In the genomic region with DNA sequence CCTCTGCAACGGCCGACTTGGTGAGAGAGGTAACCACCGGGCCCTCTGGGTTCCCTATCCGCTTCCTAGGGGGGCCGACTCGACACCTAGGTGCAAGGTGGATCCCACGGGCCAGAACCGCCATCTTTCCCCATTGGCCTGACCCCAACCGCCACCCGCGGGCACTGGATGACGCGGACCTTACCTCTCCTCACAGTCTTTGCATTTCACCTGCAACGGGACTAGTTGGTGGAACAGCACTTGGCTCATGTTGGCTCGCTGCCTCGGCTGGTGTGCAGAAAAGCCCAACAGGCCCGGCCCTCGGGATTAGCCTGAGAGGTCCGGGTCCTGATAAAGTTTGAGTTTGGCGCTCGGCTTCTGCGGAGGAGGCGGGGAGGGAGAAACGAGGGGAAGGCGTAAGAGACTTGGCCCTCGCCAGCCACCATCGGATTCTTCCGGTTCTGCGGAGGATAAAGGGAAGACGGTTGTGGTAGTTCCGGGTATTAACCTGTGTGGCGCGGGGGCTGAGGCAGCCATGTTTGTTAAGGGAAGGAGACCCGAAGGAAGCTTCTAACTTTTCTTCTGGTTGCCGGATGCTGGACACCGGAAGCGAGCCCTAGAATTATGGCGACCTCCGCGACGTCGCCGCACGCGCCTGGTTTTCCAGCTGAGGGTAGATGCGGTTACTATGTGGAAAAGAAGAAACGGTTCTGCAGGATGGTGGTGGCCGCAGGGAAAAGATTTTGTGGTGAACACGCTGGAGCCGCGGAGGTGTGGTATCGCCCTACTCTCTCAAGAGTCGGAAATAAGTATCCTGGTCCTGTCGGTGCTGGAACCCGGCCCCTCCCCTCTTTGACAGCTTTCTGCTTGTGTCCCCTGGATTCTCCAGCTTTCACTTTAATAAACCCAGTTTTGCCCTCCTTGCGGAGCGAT, we compare ENCODE assay signal across 1 cellular context.
TF ChIP-seq lines count a peak whose summit lies in the region.

A gene with protein sequence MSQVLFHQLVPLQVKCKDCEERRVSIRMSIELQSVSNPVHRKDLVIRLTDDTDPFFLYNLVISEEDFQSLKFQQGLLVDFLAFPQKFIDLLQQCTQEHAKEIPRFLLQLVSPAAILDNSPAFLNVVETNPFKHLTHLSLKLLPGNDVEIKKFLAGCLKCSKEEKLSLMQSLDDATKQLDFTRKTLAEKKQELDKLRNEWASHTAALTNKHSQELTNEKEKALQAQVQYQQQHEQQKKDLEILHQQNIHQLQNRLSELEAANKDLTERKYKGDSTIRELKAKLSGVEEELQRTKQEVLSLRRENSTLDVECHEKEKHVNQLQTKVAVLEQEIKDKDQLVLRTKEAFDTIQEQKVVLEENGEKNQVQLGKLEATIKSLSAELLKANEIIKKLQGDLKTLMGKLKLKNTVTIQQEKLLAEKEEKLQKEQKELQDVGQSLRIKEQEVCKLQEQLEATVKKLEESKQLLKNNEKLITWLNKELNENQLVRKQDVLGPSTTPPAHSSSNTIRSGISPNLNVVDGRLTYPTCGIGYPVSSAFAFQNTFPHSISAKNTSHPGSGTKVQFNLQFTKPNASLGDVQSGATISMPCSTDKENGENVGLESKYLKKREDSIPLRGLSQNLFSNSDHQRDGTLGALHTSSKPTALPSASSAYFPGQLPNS (minus strand): TSS at position 365 of the 912 bp plus-strand sequence. CDS start 116 bp downstream, at position 249.
A gene with protein sequence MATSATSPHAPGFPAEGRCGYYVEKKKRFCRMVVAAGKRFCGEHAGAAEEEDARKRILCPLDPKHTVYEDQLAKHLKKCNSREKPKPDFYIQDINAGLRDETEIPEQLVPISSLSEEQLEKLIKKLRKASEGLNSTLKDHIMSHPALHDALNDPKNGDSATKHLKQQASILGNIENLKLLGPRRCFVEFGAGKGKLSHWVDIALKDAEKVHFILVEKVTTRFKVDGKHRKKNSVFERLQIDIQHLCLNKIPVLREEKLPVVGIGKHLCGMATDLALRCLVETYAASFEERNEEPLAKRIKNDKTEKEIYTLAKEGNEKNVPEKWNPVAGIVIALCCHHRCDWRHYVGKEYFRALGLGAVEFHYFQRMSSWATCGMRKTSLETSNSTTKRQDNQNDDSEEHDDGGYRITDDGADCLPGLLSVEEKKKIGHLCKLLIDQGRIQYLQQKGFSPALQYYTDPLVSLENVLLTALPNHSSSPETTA (plus strand): TSS at position 598 of the 912 bp plus-strand sequence. CDS start 6 bp downstream, at position 604.

TF ChIP-seq in HEK293, 187 proteins besides CTCF, POLR2A, EP300 and RAD21 (continued from another document and continues in another):
- TF ChIP-seq, protein P1, sequence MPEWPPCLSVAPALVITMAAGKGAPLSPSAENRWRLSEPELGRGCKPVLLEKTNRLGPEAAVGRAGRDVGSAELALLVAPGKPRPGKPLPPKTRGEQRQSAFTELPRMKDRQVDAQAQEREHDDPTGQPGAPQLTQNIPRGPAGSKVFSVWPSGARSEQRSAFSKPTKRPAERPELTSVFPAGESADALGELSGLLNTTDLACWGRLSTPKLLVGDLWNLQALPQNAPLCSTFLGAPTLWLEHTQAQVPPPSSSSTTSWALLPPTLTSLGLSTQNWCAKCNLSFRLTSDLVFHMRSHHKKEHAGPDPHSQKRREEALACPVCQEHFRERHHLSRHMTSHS (tag by site-specific recombination; IDR thresholded peaks at IDR 0.05) = no peak
- no peak for TF ChIP-seq ZNF23 (tag by site-specific recombination; IDR thresholded peaks at IDR 0.05; ENCODE audit: borderline replicate concordance)
- no peak for TF ChIP-seq ZNF157 (tag by site-specific recombination; IDR thresholded peaks at IDR 0.05)
- TF ChIP-seq ZNF280C (tag by site-specific recombination; IDR thresholded peaks at IDR 0.05) = no peak
- no peak for TF ChIP-seq ZNF426 (tag by site-specific recombination; IDR thresholded peaks at IDR 0.05)
- no peak for TF ChIP-seq ZNF19 (tag by site-specific recombination; IDR thresholded peaks at IDR 0.05; ENCODE audit: low read depth)
- TF ChIP-seq, protein P2, sequence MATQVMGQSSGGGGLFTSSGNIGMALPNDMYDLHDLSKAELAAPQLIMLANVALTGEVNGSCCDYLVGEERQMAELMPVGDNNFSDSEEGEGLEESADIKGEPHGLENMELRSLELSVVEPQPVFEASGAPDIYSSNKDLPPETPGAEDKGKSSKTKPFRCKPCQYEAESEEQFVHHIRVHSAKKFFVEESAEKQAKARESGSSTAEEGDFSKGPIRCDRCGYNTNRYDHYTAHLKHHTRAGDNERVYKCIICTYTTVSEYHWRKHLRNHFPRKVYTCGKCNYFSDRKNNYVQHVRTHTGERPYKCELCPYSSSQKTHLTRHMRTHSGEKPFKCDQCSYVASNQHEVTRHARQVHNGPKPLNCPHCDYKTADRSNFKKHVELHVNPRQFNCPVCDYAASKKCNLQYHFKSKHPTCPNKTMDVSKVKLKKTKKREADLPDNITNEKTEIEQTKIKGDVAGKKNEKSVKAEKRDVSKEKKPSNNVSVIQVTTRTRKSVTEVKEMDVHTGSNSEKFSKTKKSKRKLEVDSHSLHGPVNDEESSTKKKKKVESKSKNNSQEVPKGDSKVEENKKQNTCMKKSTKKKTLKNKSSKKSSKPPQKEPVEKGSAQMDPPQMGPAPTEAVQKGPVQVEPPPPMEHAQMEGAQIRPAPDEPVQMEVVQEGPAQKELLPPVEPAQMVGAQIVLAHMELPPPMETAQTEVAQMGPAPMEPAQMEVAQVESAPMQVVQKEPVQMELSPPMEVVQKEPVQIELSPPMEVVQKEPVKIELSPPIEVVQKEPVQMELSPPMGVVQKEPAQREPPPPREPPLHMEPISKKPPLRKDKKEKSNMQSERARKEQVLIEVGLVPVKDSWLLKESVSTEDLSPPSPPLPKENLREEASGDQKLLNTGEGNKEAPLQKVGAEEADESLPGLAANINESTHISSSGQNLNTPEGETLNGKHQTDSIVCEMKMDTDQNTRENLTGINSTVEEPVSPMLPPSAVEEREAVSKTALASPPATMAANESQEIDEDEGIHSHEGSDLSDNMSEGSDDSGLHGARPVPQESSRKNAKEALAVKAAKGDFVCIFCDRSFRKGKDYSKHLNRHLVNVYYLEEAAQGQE (tag by site-specific recombination; IDR thresholded peaks at IDR 0.05) = no peak; the same call in 1 of the 2 replicates
- TF ChIP-seq YY1 (tag by site-specific recombination; IDR thresholded peaks at IDR 0.05) = peak; percentile 96
- TF ChIP-seq, protein P3, sequence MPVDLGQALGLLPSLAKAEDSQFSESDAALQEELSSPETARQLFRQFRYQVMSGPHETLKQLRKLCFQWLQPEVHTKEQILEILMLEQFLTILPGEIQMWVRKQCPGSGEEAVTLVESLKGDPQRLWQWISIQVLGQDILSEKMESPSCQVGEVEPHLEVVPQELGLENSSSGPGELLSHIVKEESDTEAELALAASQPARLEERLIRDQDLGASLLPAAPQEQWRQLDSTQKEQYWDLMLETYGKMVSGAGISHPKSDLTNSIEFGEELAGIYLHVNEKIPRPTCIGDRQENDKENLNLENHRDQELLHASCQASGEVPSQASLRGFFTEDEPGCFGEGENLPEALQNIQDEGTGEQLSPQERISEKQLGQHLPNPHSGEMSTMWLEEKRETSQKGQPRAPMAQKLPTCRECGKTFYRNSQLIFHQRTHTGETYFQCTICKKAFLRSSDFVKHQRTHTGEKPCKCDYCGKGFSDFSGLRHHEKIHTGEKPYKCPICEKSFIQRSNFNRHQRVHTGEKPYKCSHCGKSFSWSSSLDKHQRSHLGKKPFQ (tag by site-specific recombination; IDR thresholded peaks at IDR 0.05) = no peak
- no peak for TF ChIP-seq ZNF175 (tag by site-specific recombination; IDR thresholded peaks at IDR 0.05)
- TF ChIP-seq ZBTB17 (tag by site-specific recombination; IDR thresholded peaks at IDR 0.05) = peak; percentile 98
- TF ChIP-seq, protein P4, sequence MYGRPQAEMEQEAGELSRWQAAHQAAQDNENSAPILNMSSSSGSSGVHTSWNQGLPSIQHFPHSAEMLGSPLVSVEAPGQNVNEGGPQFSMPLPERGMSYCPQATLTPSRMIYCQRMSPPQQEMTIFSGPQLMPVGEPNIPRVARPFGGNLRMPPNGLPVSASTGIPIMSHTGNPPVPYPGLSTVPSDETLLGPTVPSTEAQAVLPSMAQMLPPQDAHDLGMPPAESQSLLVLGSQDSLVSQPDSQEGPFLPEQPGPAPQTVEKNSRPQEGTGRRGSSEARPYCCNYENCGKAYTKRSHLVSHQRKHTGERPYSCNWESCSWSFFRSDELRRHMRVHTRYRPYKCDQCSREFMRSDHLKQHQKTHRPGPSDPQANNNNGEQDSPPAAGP (tag by site-specific recombination; IDR thresholded peaks at IDR 0.05) = no peak
- no peak for TF ChIP-seq ZNF302 (tag by site-specific recombination; IDR thresholded peaks at IDR 0.05; ENCODE audit: low read depth)
- no peak for TF ChIP-seq ZNF16 (tag by site-specific recombination; IDR thresholded peaks at IDR 0.05; ENCODE audit: low read depth)
- peak; percentile 33; the same call in 1 of the 2 replicates for TF ChIP-seq ZBTB48 (tag by site-specific recombination; IDR thresholded peaks at IDR 0.05)
- no peak for TF ChIP-seq ZNF133 (tag by site-specific recombination; IDR thresholded peaks at IDR 0.05)
- no peak for TF ChIP-seq ZNF549 (tag by site-specific recombination; IDR thresholded peaks at IDR 0.05)
- no peak for TF ChIP-seq ZNF146 (tag by site-specific recombination; IDR thresholded peaks at IDR 0.05)
- peak; percentile 78 for TF ChIP-seq SP7 (tag by site-specific recombination; IDR thresholded peaks at IDR 0.05)
- 0 out of 2 replicates have a peak, but pooled peaks have one; percentile 34 for TF ChIP-seq HOXC10 (CRISPR knock-in tag; IDR thresholded peaks at IDR 0.05)
- TF ChIP-seq, protein P5, sequence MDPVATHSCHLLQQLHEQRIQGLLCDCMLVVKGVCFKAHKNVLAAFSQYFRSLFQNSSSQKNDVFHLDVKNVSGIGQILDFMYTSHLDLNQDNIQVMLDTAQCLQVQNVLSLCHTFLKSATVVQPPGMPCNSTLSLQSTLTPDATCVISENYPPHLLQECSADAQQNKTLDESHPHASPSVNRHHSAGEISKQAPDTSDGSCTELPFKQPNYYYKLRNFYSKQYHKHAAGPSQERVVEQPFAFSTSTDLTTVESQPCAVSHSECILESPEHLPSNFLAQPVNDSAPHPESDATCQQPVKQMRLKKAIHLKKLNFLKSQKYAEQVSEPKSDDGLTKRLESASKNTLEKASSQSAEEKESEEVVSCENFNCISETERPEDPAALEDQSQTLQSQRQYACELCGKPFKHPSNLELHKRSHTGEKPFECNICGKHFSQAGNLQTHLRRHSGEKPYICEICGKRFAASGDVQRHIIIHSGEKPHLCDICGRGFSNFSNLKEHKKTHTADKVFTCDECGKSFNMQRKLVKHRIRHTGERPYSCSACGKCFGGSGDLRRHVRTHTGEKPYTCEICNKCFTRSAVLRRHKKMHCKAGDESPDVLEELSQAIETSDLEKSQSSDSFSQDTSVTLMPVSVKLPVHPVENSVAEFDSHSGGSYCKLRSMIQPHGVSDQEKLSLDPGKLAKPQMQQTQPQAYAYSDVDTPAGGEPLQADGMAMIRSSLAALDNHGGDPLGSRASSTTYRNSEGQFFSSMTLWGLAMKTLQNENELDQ (tag by site-specific recombination; IDR thresholded peaks at IDR 0.05; ENCODE audit: low read depth) = no peak
- no peak for TF ChIP-seq ZNF530 (tag by site-specific recombination; IDR thresholded peaks at IDR 0.05; ENCODE audit: low read depth)
- TF ChIP-seq SP3 (tag by site-specific recombination; IDR thresholded peaks at IDR 0.05) = peak; percentile 88
- no peak for TF ChIP-seq ZFP3 (tag by site-specific recombination; IDR thresholded peaks at IDR 0.05; ENCODE audit: low read depth)
- TF ChIP-seq ZBTB20 (tag by site-specific recombination; IDR thresholded peaks at IDR 0.05) = peak; percentile 79
- no peak for TF ChIP-seq ZNF138 (tag by site-specific recombination; IDR thresholded peaks at IDR 0.05; ENCODE audit: borderline replicate concordance)
- TF ChIP-seq ZNF560 (tag by site-specific recombination; IDR thresholded peaks at IDR 0.05; ENCODE audit: borderline replicate concordance) = no peak
- TF ChIP-seq SALL2 (tag by site-specific recombination; IDR thresholded peaks at IDR 0.05; ENCODE audit: borderline replicate concordance) = no peak
- TF ChIP-seq FEZF1 (tag by site-specific recombination; IDR thresholded peaks at IDR 0.05) = no peak
- TF ChIP-seq ZNF529 (tag by site-specific recombination; IDR thresholded peaks at IDR 0.05; ENCODE audit: insufficient replicate concordance) = no peak
- peak; percentile 66; the same call in 1 of the 2 replicates for TF ChIP-seq ELK4 (IDR thresholded peaks at IDR 0.05; ENCODE audit: borderline replicate concordance, low read depth, low read length)
- no peak for TF ChIP-seq ZNF404 (tag by site-specific recombination; IDR thresholded peaks at IDR 0.05)
- TF ChIP-seq ZNF624 (tag by site-specific recombination; IDR thresholded peaks at IDR 0.05) = no peak; the same call in 1 of the 2 replicates
- TF ChIP-seq ZNF324 (tag by site-specific recombination; IDR thresholded peaks at IDR 0.05) = peak; percentile 65; the same call in 1 of the 2 replicates
- peak; percentile 98 for TF ChIP-seq ZNF366 (tag by site-specific recombination; conservative IDR thresholded peaks at IDR 0.05)
- no peak for TF ChIP-seq ZNF416 (tag by site-specific recombination; IDR thresholded peaks at IDR 0.05)
- TF ChIP-seq ZFP41 (tag by site-specific recombination; IDR thresholded peaks at IDR 0.05; ENCODE audit: borderline replicate concordance) = no peak
- TF ChIP-seq, protein P6, sequence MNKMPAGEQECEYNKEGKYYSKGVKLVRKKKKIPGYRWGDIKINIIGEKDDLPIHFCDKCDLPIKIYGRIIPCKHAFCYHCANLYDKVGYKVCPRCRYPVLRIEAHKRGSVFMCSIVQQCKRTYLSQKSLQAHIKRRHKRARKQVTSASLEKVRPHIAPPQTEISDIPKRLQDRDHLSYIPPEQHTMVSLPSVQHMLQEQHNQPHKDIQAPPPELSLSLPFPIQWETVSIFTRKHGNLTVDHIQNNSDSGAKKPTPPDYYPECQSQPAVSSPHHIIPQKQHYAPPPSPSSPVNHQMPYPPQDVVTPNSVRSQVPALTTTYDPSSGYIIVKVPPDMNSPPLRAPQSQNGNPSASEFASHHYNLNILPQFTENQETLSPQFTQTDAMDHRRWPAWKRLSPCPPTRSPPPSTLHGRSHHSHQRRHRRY (tag by site-specific recombination; IDR thresholded peaks at IDR 0.05) = no peak
